18 cellular contexts compared by ENCODE assay signal in the genomic region with DNA sequence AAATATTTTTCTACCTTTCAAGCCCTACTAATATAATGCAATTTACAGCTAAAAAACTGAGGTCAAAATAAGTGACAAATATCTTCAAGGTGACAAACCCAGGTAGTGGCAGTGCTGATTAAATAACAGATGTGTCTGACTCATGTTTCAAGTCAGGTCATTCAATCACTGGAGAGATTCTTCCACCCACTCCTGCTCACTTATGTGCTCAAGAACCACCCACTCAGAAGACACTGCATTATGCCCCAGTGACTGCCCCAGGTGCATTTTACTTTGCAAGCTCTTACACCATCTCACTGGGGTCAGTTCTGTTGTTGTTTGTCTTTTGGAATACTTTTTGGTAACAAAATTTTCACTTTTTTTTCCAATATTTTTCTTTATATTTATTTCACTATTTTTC. TPM values are rescaled to one million over a fixed set of nuclear protein-coding genes. Genes with fewer than 3 reads are reported as not detected.
A peak's percentile ranks its signal among the peaks of the same experiment; 100 is the strongest.
DNase-seq lines count a peak whose midpoint lies in the region; ATAC-seq, FAIRE-seq and TF ChIP-seq lines count a peak whose summit lies in the region.
"Had no signal": no experiment of that assay in that cellular context is flagged by ENCODE, and none has a peak within 500 bp of the region (broad histone marks: within the 10 kb centered on the region; RNA-seq: fewer than 3 reads in every experiment).

No MANE protein-coding gene starts in this region.

- H4K20me1 ChIP-seq in GM12878 (ENCODE audit: control insufficient read depth, insufficient read depth) (no peaks in the 10 kb centered on the region), neural progenitor cell (ENCODE audit: low read depth) (no peaks in the 10 kb centered on the region)

- in situ Hi-C loops in GM12878 (cut with MboI): loop anchor here (10.0 kb wide), 1 partner anchor 1920 kb away; the partner anchor contains the start of gene ZNF675

- H3K27me3 ChIP-seq in GM12878 (replicated peaks in 1 of 2; ENCODE audit: control insufficient read depth in 2 of 2, insufficient read depth in 2 of 2, low read length in 1 of 2) (no peaks in the 10 kb centered on the region), neural progenitor cell (no peaks in the 10 kb centered on the region)

- CTCF ChIA-PET in activated CD4-positive, alpha-beta T cell treated with anti-CD3 and anti-CD28 coated beads for 36 hours (lab: Charles Lee): interaction anchor here (0.6 to 1.0 kb wide), 2 partner anchors 62 to 71 kb away, joined by 3 to 5 read pairs; partner anchors contain the start of gene ZNF43
- CTCF ChIA-PET in activated CD4-positive, alpha-beta T cell treated with anti-CD3 and anti-CD28 coated beads, Interleukin-2, amount 10 ng/mL, durations not matched to agents 7 days and 5 days (lab: Charles Lee): no interaction called here
- CTCF ChIA-PET in GM12878 (lab: Yijun Ruan, JAX): no interaction called here

- ATAC-seq in activated CD4-positive, alpha-beta T cell treated with anti-CD3 and anti-CD28 coated beads for 36 hours: peak; percentile 16
- ATAC-seq in GM12878 (no peak), HG03196 (IDR thresholded peaks at IDR 0.05; ENCODE audit: unreplicated experiment) (no peak), HG03135 (IDR thresholded peaks at IDR 0.05; ENCODE audit: unreplicated experiment) (no peak)
- ATAC-seq: A549, left lobe of liver had no signal

- H3K36me3 ChIP-seq in GM12878 (ENCODE audit: control insufficient read depth in 2 of 2, insufficient read depth in 2 of 2, low read length in 1 of 2): peaks cover 0 to 14% of the 10 kb centered on the region in 2 experiments; a peak in 2 of 4 replicates
- H3K36me3 ChIP-seq in neural progenitor cell: peaks cover 29% of the 10 kb centered on the region

- 0 out of 2 replicates have a peak overlapping the region, but pooled peaks have one; percentile 9 for H3K4me2 ChIP-seq in GM12878 (ENCODE audit: control insufficient read depth, insufficient read depth)
- H3K4me2 ChIP-seq in neural progenitor cell: peak overlapping the region; percentile 94
- H3K4me2 ChIP-seq: A549 had no signal

- no peak overlapping the region for H3K27ac ChIP-seq in GM12878 (ENCODE audit: control insufficient read depth, insufficient read depth)
- H3K27ac ChIP-seq in neural progenitor cell: no peak overlapping the region
- H3K27ac ChIP-seq: A549 had no signal

- no peaks in the 10 kb centered on the region for H3K27me3 Mint-ChIP-seq in activated CD4-positive, alpha-beta T cell treated with anti-CD3 and anti-CD28 coated beads for 36 hours
- H3K27me3 Mint-ChIP-seq in activated CD4-positive, alpha-beta T cell treated with anti-CD3 and anti-CD28 coated beads, Interleukin-2, amount 10 ng/mL, durations not matched to agents 7 days and 5 days: no peaks in the 10 kb centered on the region
- peaks cover 2% of the 10 kb centered on the region for H3K27me3 Mint-ChIP-seq in neural progenitor cell (ENCODE audit: insufficient read depth, low read depth)
- H3K27me3 Mint-ChIP-seq: naive B cell had no signal

- SMC1A ChIA-PET in GM12878 (lab: Charles Lee; ENCODE audit: uncharacterized antibody, unreplicated experiment): no interaction called here

- TF ChIP-seq CTCF in GM12878 (IDR thresholded peaks at IDR 0.05 in 2 of 3, conservative IDR thresholded peaks at IDR 0.05 in 1 of 3; ENCODE audit: control insufficient read depth in 2 of 3, extremely low read depth in 1 of 3, insufficient read depth in 1 of 3, low read depth in 3 of 3, low read length in 3 of 3) (no peak), neural progenitor cell (IDR thresholded peaks at IDR 0.05) (no peak)

- H2AFZ ChIP-seq in GM12878 (ENCODE audit: control insufficient read depth, low read depth, low read length): no peak overlapping the region
- no peak overlapping the region for H2AFZ ChIP-seq in neural progenitor cell (replicated peaks)

- peaks cover 36% of the 10 kb centered on the region for H3K4me1 Mint-ChIP-seq in activated CD4-positive, alpha-beta T cell treated with anti-CD3 and anti-CD28 coated beads for 36 hours
- peaks cover 31% of the 10 kb centered on the region for H3K4me1 Mint-ChIP-seq in activated CD4-positive, alpha-beta T cell treated with anti-CD3 and anti-CD28 coated beads, Interleukin-2, amount 10 ng/mL, durations not matched to agents 7 days and 5 days
- peaks cover 2% of the 10 kb centered on the region for H3K4me1 Mint-ChIP-seq in neural progenitor cell

- intact Hi-C loops in activated CD4-positive, alpha-beta T cell treated with anti-CD3 and anti-CD28 coated beads for 36 hours (cut with DNase I, micrococcal nuclease): loop anchor here (5.0 to 10.0 kb wide), 6 partner anchors 198 to 1507 kb away; partner anchors contain the start of genes ZNF430 (in 2 of the 2), ZNF257 (in 1 of the 2) and ZNF492 (in 1 of the 2)
- intact Hi-C loops in GM12878 (cut with micrococcal nuclease; ENCODE audit: unreplicated experiment): no loop called here

- H3K4me1 ChIP-seq in GM12878 (ENCODE audit: control insufficient read depth, insufficient read depth, low read length): no peaks in the 10 kb centered on the region
- peaks cover 7% of the 10 kb centered on the region for H3K4me1 ChIP-seq in neural progenitor cell
- H3K4me1 ChIP-seq: A549 had no signal

- no peak for TF ChIP-seq EP300 in GM12878 (IDR thresholded peaks at IDR 0.05; ENCODE audit: borderline replicate concordance in 1 of 2, control insufficient read depth in 1 of 2, low read depth in 2 of 2, low read length in 2 of 2)

- H3K79me2 ChIP-seq in GM12878 (ENCODE audit: control insufficient read depth, insufficient read depth, low read length) (peaks cover 11% of the 10 kb centered on the region), neural progenitor cell (ENCODE audit: low read depth) (peaks cover 54% of the 10 kb centered on the region)

- no peak overlapping the region for H3K9ac ChIP-seq in GM12878 (ENCODE audit: control insufficient read depth, insufficient read depth, low read length)
- H3K9ac ChIP-seq in neural progenitor cell: no peak overlapping the region

- FAIRE-seq in GM12891 (lab: Jason Lieb, UNC): peak; percentile 40
- FAIRE-seq in GM12878 (lab: Jason Lieb, UNC): no peak
- FAIRE-seq: A549, colon, GM18507, TTC549 had no signal

- peak; percentile 38 for DNase-seq in activated CD4-positive, alpha-beta T cell treated with anti-CD3 and anti-CD28 coated beads for 36 hours
- no peak for DNase-seq in activated CD4-positive, alpha-beta T cell treated with anti-CD3 and anti-CD28 coated beads, Interleukin-2, amount 10 ng/mL, durations not matched to agents 7 days and 5 days
- no peak for DNase-seq in GM12891 (ENCODE audit: insufficient read length, low spot score)
- DNase-seq in GM12878 (ENCODE audit: low read depth, low spot score): no peak
- DNase-seq in neural progenitor cell (ENCODE audit: low spot score): no peak
- DNase-seq in AML-193 (lab: John Stamatoyannopoulos, UW): no peak
- DNase-seq: activated CD8-positive, alpha-beta memory T cell treated with anti-CD3 and anti-CD28 coated beads, Interleukin-2, amount 50 U/mL, for 4 hours; amygdala; GF-D8; MV-4-11; naive B cell had no signal

- RAD21 ChIA-PET in GM12878 (lab: Charles Lee; ENCODE audit: unreplicated experiment): no interaction called here

- H3K9me3 Mint-ChIP-seq in activated CD4-positive, alpha-beta T cell treated with anti-CD3 and anti-CD28 coated beads for 36 hours (ENCODE audit: low read depth): no peaks in the 10 kb centered on the region
- H3K9me3 Mint-ChIP-seq in activated CD4-positive, alpha-beta T cell treated with anti-CD3 and anti-CD28 coated beads, Interleukin-2, amount 10 ng/mL, durations not matched to agents 7 days and 5 days: peaks cover 33% of the 10 kb centered on the region
- H3K9me3 Mint-ChIP-seq in neural progenitor cell: peaks cover 70% of the 10 kb centered on the region

- peaks cover 5% of the 10 kb centered on the region for H3F3A ChIP-seq in neural progenitor cell (ENCODE audit: low read depth)

- H3K9me3 ChIP-seq in GM12878 (replicated peaks; ENCODE audit: control insufficient read depth, insufficient read depth, low read length): peaks cover 20% of the 10 kb centered on the region; the same call in 2 of the 3 replicates
- H3K9me3 ChIP-seq in neural progenitor cell (ENCODE audit: low read depth): no peaks in the 10 kb centered on the region
- H3K9me3 ChIP-seq: A549 had no signal

- POLR2A ChIA-PET in activated CD4-positive, alpha-beta T cell treated with anti-CD3 and anti-CD28 coated beads for 36 hours (lab: Charles Lee): interaction anchor here (0.6 to 0.9 kb wide), 2 partner anchors 71 to 87 kb away, joined by 3 read pairs; partner anchors contain the start of gene ZNF43
- POLR2A ChIA-PET in activated CD4-positive, alpha-beta T cell treated with anti-CD3 and anti-CD28 coated beads, Interleukin-2, amount 10 ng/mL, durations not matched to agents 7 days and 5 days (lab: Charles Lee): interaction anchor here (0.6 kb wide), 1 partner anchor 1492 kb away, joined by 5 read pairs; no protein-coding TSS in a partner anchor
- POLR2A ChIA-PET in GM12878 (lab: Charles Lee): no interaction called here

- no peak overlapping the region for H3K4me3 Mint-ChIP-seq in activated CD4-positive, alpha-beta T cell treated with anti-CD3 and anti-CD28 coated beads for 36 hours
- H3K4me3 Mint-ChIP-seq in activated CD4-positive, alpha-beta T cell treated with anti-CD3 and anti-CD28 coated beads, Interleukin-2, amount 10 ng/mL, durations not matched to agents 7 days and 5 days: no peak overlapping the region
- H3K4me3 Mint-ChIP-seq in neural progenitor cell: no peak overlapping the region

- BruUV-seq in GM12878 (replicated peaks; lab: Mats Ljungman, UMichigan): no TSS peak

- no peak overlapping the region for H3K27ac Mint-ChIP-seq in activated CD4-positive, alpha-beta T cell treated with anti-CD3 and anti-CD28 coated beads for 36 hours
- H3K27ac Mint-ChIP-seq in activated CD4-positive, alpha-beta T cell treated with anti-CD3 and anti-CD28 coated beads, Interleukin-2, amount 10 ng/mL, durations not matched to agents 7 days and 5 days: no peak overlapping the region
- no peak overlapping the region for H3K27ac Mint-ChIP-seq in neural progenitor cell

- TF ChIP-seq POLR2A in GM12891 (IDR thresholded peaks at IDR 0.05; ENCODE audit: low read depth, low read length) (no peak), GM12878 (IDR thresholded peaks at IDR 0.05; ENCODE audit: low read depth, low read length) (no peak)

- no peak overlapping the region for H3K4me3 ChIP-seq in GM12878
- H3K4me3 ChIP-seq in neural progenitor cell: no peak overlapping the region
- H3K4me3 ChIP-seq: A549 had no signal

- TF ChIP-seq RAD21 in GM12878 (IDR thresholded peaks at IDR 0.05; ENCODE audit: insufficient read depth, low read depth, low read length): no peak

- peaks cover 55% of the 10 kb centered on the region for H3K36me3 Mint-ChIP-seq in activated CD4-positive, alpha-beta T cell treated with anti-CD3 and anti-CD28 coated beads for 36 hours (ENCODE audit: low read depth)
- peaks cover 67% of the 10 kb centered on the region for H3K36me3 Mint-ChIP-seq in activated CD4-positive, alpha-beta T cell treated with anti-CD3 and anti-CD28 coated beads, Interleukin-2, amount 10 ng/mL, durations not matched to agents 7 days and 5 days (ENCODE audit: low read depth)
- peaks cover 58% of the 10 kb centered on the region for H3K36me3 Mint-ChIP-seq in neural progenitor cell

RNA-seq across cellular contexts. Expression of gene ZNF100, which starts 2.2 kb away (rescaled TPM):
- total RNA-seq in activated CD4-positive, alpha-beta T cell treated with anti-CD3 and anti-CD28 coated beads for 36 hours: 10 to 100 TPM; 24.7 to 27.0 TPM
- total RNA-seq in activated CD4-positive, alpha-beta T cell treated with anti-CD3 and anti-CD28 coated beads, Interleukin-2, amount 10 ng/mL, durations not matched to agents 7 days and 5 days: 10 to 100 TPM; 27.1 to 27.5 TPM
- polyA plus RNA-seq in GM12891 (2012; ENCODE audit: low read depth, missing spikeins): 3.4 TPM
- 51.1 and 61.4 TPM in 2 replicates for total RNA-seq in GM12878 (2013; cell fraction: nucleolus; rRNA removed)
- total RNA-seq in GM12878 (2014; rRNA removed) (8.9 and 11.8 TPM in 2 replicates), GM12878 (2014; rRNA removed; fragmentation: Illumina TruSeq; extraction: Trizol) (15.9 and 18.2 TPM in 2 replicates), GM12878 (2021) (14.6 and 15.4 TPM in 2 replicates), neural progenitor cell (ENCODE audit: low replicate concordance) (18.9 and 29.5 TPM in 2 replicates)
- 3.6 TPM for polyA plus RNA-seq in GM12878 (2011; ENCODE audit: low read depth)
- polyA plus RNA-seq in GM12878 (2011; rRNA removed) (14.1 and 22.8 TPM in 2 replicates), GM12878 (2014; fragmentation: Illumina TruSeq; extraction: Trizol) (14.7 and 20.7 TPM in 2 replicates), GM12878 (2014; fragmentation: Nextera tagmentation; extraction: Ambion mirVana) (1 to 10 TPM; 3.0 to 3.4 TPM), GM12878 (2014; rRNA removed) (5.7 and 7.0 TPM in 2 replicates), GM12878 (2016; fragmentation: Nextera tagmentation; extraction: Ambion mirVana) (1 to 10 TPM; 9.0 to 9.9 TPM)
- polyA plus RNA-seq in GM12878 (2011; cell fraction: cytosol; rRNA removed): 4.7 and 5.1 TPM in 2 replicates
- polyA plus RNA-seq in GM12878 (2011; cell fraction: nucleus; rRNA removed): 7.2 and 7.7 TPM in 2 replicates
- 3.8 and 3.9 TPM in 2 replicates for polyA plus RNA-seq in GM12878 (2012)
- polyA minus RNA-seq in GM12878 (2011; rRNA and poly(A)+ RNA removed): 11.5 and 18.3 TPM in 2 replicates
- 6.3 and 8.2 TPM in 2 replicates for polyA minus RNA-seq in GM12878 (2011; cell fraction: cytosol; rRNA and poly(A)+ RNA removed)
- polyA minus RNA-seq in GM12878 (2011; cell fraction: nucleus; rRNA and poly(A)+ RNA removed): 5.9 and 13.2 TPM in 2 replicates
- polyA plus RNA-seq: A549 had no signal
